In the genomic region with DNA sequence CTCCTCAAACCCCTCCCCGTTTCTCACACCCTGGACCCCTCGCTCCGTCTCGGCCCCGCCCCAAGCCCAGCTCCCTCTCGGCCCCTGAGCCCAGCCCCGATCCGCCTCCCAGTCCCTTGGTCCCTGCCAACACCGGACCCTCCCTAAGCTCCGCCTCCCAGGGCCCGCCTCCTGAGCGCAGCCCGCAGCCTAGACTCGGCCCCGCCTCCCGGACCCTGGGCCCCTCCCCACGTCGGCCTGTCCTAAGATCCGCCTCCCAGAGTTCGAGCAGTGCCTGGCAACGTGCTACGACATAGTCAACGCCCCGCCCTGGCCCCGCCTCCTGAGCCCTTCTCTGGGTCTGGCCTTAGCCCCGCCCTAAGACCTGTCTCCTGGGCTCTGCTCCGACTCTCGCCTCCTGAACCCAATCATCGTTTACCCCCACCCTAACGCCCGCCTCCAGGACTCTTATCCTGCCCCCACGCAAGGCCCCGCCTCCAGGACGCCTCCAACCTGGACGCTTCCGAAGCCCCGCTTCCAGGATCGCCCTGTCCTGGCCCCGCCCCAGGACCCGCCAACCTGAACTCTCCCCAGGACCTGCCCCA, we compare ENCODE assay signal across 8 cellular contexts. TPM values are rescaled to one million over a fixed set of nuclear protein-coding genes. Genes with fewer than 3 reads are reported as not detected.
A peak's percentile ranks its signal among the peaks of the same experiment; 100 is the strongest.
DNase-seq lines count a peak whose midpoint lies in the region; ATAC-seq and TF ChIP-seq lines count a peak whose summit lies in the region.
"Not testable (repeated sequence)": the region's sequence is repeated elsewhere in the genome, so short reads cannot be mapped to it uniquely, and the experiment has no call there.

No MANE protein-coding gene starts in this region.

- not testable (repeated sequence) for H4K91ac ChIP-seq in trophoblast cell (ENCODE audit: low read depth, low read length)

- not testable (repeated sequence) for H3K14ac ChIP-seq in trophoblast cell (ENCODE audit: low read length)

- DNase-seq in GM12865 (ENCODE audit: low read depth): peak; percentile 98
- DNase-seq in NCI-H1436 (lab: John Stamatoyannopoulos, UW): peak; percentile 98
- peak; percentile 97 for DNase-seq in SW480 (ENCODE audit: low spot score)
- DNase-seq in adipocyte (ENCODE audit: low read depth): peak; percentile 99
- DNase-seq in cardiac muscle cell (ENCODE audit: low read depth in 1 of 2, low spot score in 1 of 2): peak; percentile 99
- DNase-seq in trophoblast cell: peak; percentile 98 to 99
- DNase-seq in tibial nerve (ENCODE audit: low spot score in 2 of 2): peak; percentile 99

- H3K79me1 ChIP-seq in trophoblast cell (ENCODE audit: low read length): not testable (repeated sequence)

- H3K9ac ChIP-seq in adipocyte (ENCODE audit: low read length): peak overlapping the region; percentile 84
- not testable (repeated sequence) for H3K9ac ChIP-seq in trophoblast cell (ENCODE audit: low read length)

- TF ChIP-seq POLR2A in tibial nerve (IDR thresholded peaks at IDR 0.05): peak in 1 of 2 donors; percentile 81

- H2BK5ac ChIP-seq in trophoblast cell (ENCODE audit: low read depth, low read length, poor library complexity): not testable (repeated sequence)

- H2BK120ac ChIP-seq in trophoblast cell (ENCODE audit: insufficient read depth, low read length, poor library complexity): not testable (repeated sequence)

- H3K4ac ChIP-seq in trophoblast cell (ENCODE audit: low read depth, low read length): not testable (repeated sequence)

- WGBS in trophoblast cell (ENCODE audit: extremely low coverage, insufficient coverage, insufficient read length): no CpG with 5 or more reads among the region's 40 CpGs
- 1% methylated on average over 31 to 39 of the region's 40 CpGs for WGBS in tibial nerve, 2 donors

- H3K4me2 ChIP-seq in trophoblast cell (ENCODE audit: low read length): peak overlapping the region; percentile 69

- H2AK5ac ChIP-seq in trophoblast cell (ENCODE audit: low read length): not testable (repeated sequence)

- not testable (repeated sequence) for H4K12ac ChIP-seq in trophoblast cell (ENCODE audit: low read depth, low read length)

- H3K79me2 ChIP-seq in trophoblast cell (ENCODE audit: control insufficient read depth, insufficient read depth, low read length, poor library complexity): not testable (repeated sequence)

- H2BK12ac ChIP-seq in trophoblast cell (ENCODE audit: low read length): not testable (repeated sequence)

- not testable (repeated sequence) for H3K23ac ChIP-seq in trophoblast cell (ENCODE audit: low read length)

- H3K18ac ChIP-seq in trophoblast cell (ENCODE audit: low read length): not testable (repeated sequence)

- not testable (repeated sequence) for H4K8ac ChIP-seq in trophoblast cell (ENCODE audit: low read depth, low read length)

- not testable (repeated sequence) for H2AFZ ChIP-seq in trophoblast cell (ENCODE audit: insufficient read depth, low read length, poor library complexity)

- not testable (repeated sequence) for H3K27ac ChIP-seq in cardiac muscle cell; trophoblast cell (ENCODE audit: low read depth, low read length)
- peak overlapping the region; percentile 82 to 94 (median 88) for H3K27ac ChIP-seq in tibial nerve

- ATAC-seq in HG02840 (IDR thresholded peaks at IDR 0.05; ENCODE audit: low FRiP score, unreplicated experiment): peak; percentile 93

- H3K4me1 ChIP-seq in adipocyte (ENCODE audit: control insufficient read depth, insufficient read depth, low read length); cardiac muscle cell (ENCODE audit: low read depth); trophoblast cell (ENCODE audit: control insufficient read depth in 1 of 2, insufficient read depth in 2 of 2, low read length in 2 of 2): not testable (repeated sequence)
- H3K4me1 ChIP-seq in tibial nerve: peaks cover 0 to 17% (median 5%) of the 10 kb centered on the region in 4 donors

- not testable (repeated sequence) for TF ChIP-seq CTCF in GM12865 (IDR thresholded peaks at IDR 0.05; ENCODE audit: insufficient read depth, low read depth, low read length, missing control alignments); cardiac muscle cell (IDR thresholded peaks at IDR 0.05; ENCODE audit: low read depth, low read length); tibial nerve (IDR thresholded peaks at IDR 0.05)

- not testable (repeated sequence) for H3K9me3 ChIP-seq in adipocyte (ENCODE audit: control insufficient read depth, low read length); cardiac muscle cell (ENCODE audit: low read depth); trophoblast cell (ENCODE audit: insufficient read depth, low read depth, low read length); tibial nerve

- peak; percentile 34 to 53 for TF ChIP-seq EP300 in tibial nerve (IDR thresholded peaks at IDR 0.05)

- H3K27me3 ChIP-seq in adipocyte (replicated peaks; ENCODE audit: control insufficient read depth, insufficient read depth, low read length); cardiac muscle cell; trophoblast cell (ENCODE audit: insufficient read depth, low read length); tibial nerve: not testable (repeated sequence)

- H3K4me3 ChIP-seq in GM12865 (ENCODE audit: low read depth, low read length) (peak overlapping the region; percentile 65), adipocyte (ENCODE audit: low read length) (peak overlapping the region; percentile 82), cardiac muscle cell (peak overlapping the region; percentile 51), trophoblast cell (ENCODE audit: low read depth, low read length) (peak overlapping the region; percentile 70), tibial nerve (peak overlapping the region; percentile 73 to 89 (median 82))

- H3K36me3 ChIP-seq in adipocyte (ENCODE audit: control insufficient read depth, insufficient read depth, low read length, severe bottlenecking); cardiac muscle cell; trophoblast cell (ENCODE audit: control insufficient read depth in 1 of 2, insufficient read depth in 2 of 2, low read length in 2 of 2); tibial nerve: not testable (repeated sequence)

RNA-seq across cellular contexts. Expression of gene ROPN1B, which starts 53.1 kb away (rescaled TPM):
- total RNA-seq in cardiac muscle cell: not detected in 2 replicates
- polyA plus RNA-seq in cardiac muscle cell: not detected in 2 replicates
- not detected in 2 replicates for polyA plus RNA-seq in trophoblast cell (2013)
- 1 to 10 TPM in 2 of 4 donors, under 1 TPM in 1, not detected in 1; 0.60 to 8.8 (median 6.9) TPM for total RNA-seq in tibial nerve
